In genomic region chr1:91603409-91603808, GRCh38 we compare ENCODE assay signal across 1 cellular context.
A peak's percentile ranks its signal among the peaks of the same experiment; 100 is the strongest.
TF ChIP-seq lines count a peak whose summit lies in the region.

No MANE protein-coding gene starts in this region.

TF ChIP-seq in GM12878, 131 proteins besides CTCF, POLR2A, EP300 and RAD21 (continued from another document):
- TF ChIP-seq USF1 (IDR thresholded peaks at IDR 0.05; ENCODE audit: borderline replicate concordance, extremely low read length, insufficient read depth, low read depth, low read length) (no peak), SUZ12 (IDR thresholded peaks at IDR 0.05; ENCODE audit: unreplicated experiment) (no peak), PAX5 (IDR thresholded peaks at IDR 0.05; ENCODE audit: borderline replicate concordance, low read depth, low read length) (peak; percentile 62; the same call in 1 of the 2 replicates), NFYA (IDR thresholded peaks at IDR 0.05; ENCODE audit: borderline replicate concordance, low read depth, low read length) (no peak), RUNX3 (IDR thresholded peaks at IDR 0.05; ENCODE audit: low read length) (peak; percentile 55), HDAC6 (IDR thresholded peaks at IDR 0.05; ENCODE audit: unreplicated experiment) (no peak), RFX5 (IDR thresholded peaks at IDR 0.05; ENCODE audit: low read depth, low read length) (no peak), ETV6 (conservative IDR thresholded peaks at IDR 0.05 in 1 of 2, IDR thresholded peaks at IDR 0.05 in 1 of 2; ENCODE audit: borderline replicate concordance in 1 of 2, low read depth in 1 of 2) (no peak), EGR1 (IDR thresholded peaks at IDR 0.05; ENCODE audit: borderline replicate concordance in 1 of 2, low read depth in 2 of 2, low read length in 2 of 2) (peak in 1 of 2 experiments; percentile 69; a peak in 2 of 3 replicates)
